In genomic region chr16:66549284-66550131, GRCh38 we compare ENCODE assay signal across 8 cellular contexts. TPM values are rescaled to one million over a fixed set of nuclear protein-coding genes. Genes with fewer than 3 reads are reported as not detected.
DNase-seq lines count a peak whose midpoint lies in the region; ATAC-seq and TF ChIP-seq lines count a peak whose summit lies in the region.

TK2 (minus strand) TSS chr16:66550122; CDS start chr16:66550061, 61 bp downstream.

- no peaks in the 10 kb centered on the region for H4K20me1 ChIP-seq in HCT116 (ENCODE audit: insufficient read depth)

- no peaks in the 10 kb centered on the region for H3K27me3 Mint-ChIP-seq in CD4-positive, alpha-beta T cell
- H3K27me3 Mint-ChIP-seq in naive B cell: no peaks in the 10 kb centered on the region

- no peaks in the 10 kb centered on the region for H3K9me3 Mint-ChIP-seq in CD4-positive, alpha-beta T cell
- no peaks in the 10 kb centered on the region for H3K9me3 Mint-ChIP-seq in naive B cell

- H3K27me3 ChIP-seq in CD4-positive, alpha-beta T cell (ENCODE audit: control insufficient read depth, insufficient read depth, low read length): no peaks in the 10 kb centered on the region
- H3K27me3 ChIP-seq in HCT116 (ENCODE audit: insufficient read depth, low read length) (no peaks in the 10 kb centered on the region), Peyer's patch (no peaks in the 10 kb centered on the region)

- H3K36me3 Mint-ChIP-seq in CD4-positive, alpha-beta T cell (ENCODE audit: low read depth): peaks cover 28% of the 10 kb centered on the region
- H3K36me3 Mint-ChIP-seq in naive B cell: no peaks in the 10 kb centered on the region

- peak within 1 kb of the TSS; percentile 73 for H3K27ac ChIP-seq in CD4-positive, alpha-beta T cell (ENCODE audit: low read depth, low read length)
- H3K27ac ChIP-seq in HCT116 (ENCODE audit: low read depth, low read length) (peak within 1 kb of the TSS; percentile 88), Peyer's patch (peak within 1 kb of the TSS; percentile 77 to 96 (median 90))

- TF ChIP-seq POLR2A in HCT116 (IDR thresholded peaks at IDR 0.05; ENCODE audit: borderline replicate concordance, extremely low read depth, insufficient read depth, insufficient read length) (no peak), Peyer's patch (IDR thresholded peaks at IDR 0.05) (peak; percentile 45 to 67)

- H2AFZ ChIP-seq in HCT116 (ENCODE audit: low read depth, low read length, poor library complexity, severe bottlenecking): no peak within 1 kb of the TSS

- RAD21 ChIA-PET in HCT116 (lab: Charles Lee; ENCODE audit: low non-redundant PET in 1 of 2, low total read pairs in 2 of 2, uncharacterized antibody in 2 of 2, unreplicated experiment in 2 of 2): no interaction called here

- H3K27ac Mint-ChIP-seq in CD4-positive, alpha-beta T cell: peak within 1 kb of the TSS; percentile 93
- H3K27ac Mint-ChIP-seq in naive B cell: peak within 1 kb of the TSS; percentile 52 to 95 (median 88)

- TF ChIP-seq RAD21 in HCT116 (IDR thresholded peaks at IDR 0.05; ENCODE audit: low read depth): no peak

- H3K4me2 ChIP-seq in HCT116 (ENCODE audit: low read length): peak within 1 kb of the TSS; percentile 85

- peaks cover 0 to 4% of the 10 kb centered on the region in 2 experiments; a peak in 1 of 4 replicates for H3K36me3 ChIP-seq in HCT116 (ENCODE audit: control insufficient read depth in 1 of 2, insufficient read depth in 2 of 2, low read length in 2 of 2)
- no peaks in the 10 kb centered on the region for H3K36me3 ChIP-seq in Peyer's patch

- H3K4me3 ChIP-seq in HCT116 (replicated peaks in 1 of 2; ENCODE audit: low read depth in 1 of 2, low read length in 2 of 2) (peak within 1 kb of the TSS; percentile 61 to 72), Peyer's patch (peak within 1 kb of the TSS; percentile 50 to 76 (median 68))

- peak; percentile 13 to 56 (median 32) for DNase-seq in CD4-positive, alpha-beta T cell
- no peak for DNase-seq in HCT116 (ENCODE audit: low read depth, low spot score)
- peak; percentile 71 to 83 (median 81) for DNase-seq in Peyer's patch
- peak; percentile 86 for DNase-seq in activated effector memory CD4-positive, alpha-beta T cell treated with anti-CD3 and anti-CD28 coated beads, Interleukin-2, amount 50 U/mL, for 16 hours
- peak; percentile 71 for DNase-seq in fibroblast of peridontal ligament (ENCODE audit: extremely low read depth)
- peak; percentile 57 for DNase-seq in naive B cell
- peak; percentile 84 for DNase-seq in stimulated activated naive CD8-positive, alpha-beta T cell treated with anti-CD3 and anti-CD28 coated beads, Interleukin-15, Interleukin-2, amounts not matched to agents 100 U/mL and 50 U/mL, for 24 hours

- intact Hi-C loops in CD4-positive, alpha-beta T cell (cut with DNase I, micrococcal nuclease): loop anchor here (2.0 to 5.0 kb wide), 5 partner anchors 23 to 38 kb away; no protein-coding TSS in a partner anchor
- intact Hi-C loops in HCT116 (cut with micrococcal nuclease): loop anchor here (2.0 kb wide), 1 partner anchor 143 kb away; no protein-coding TSS in a partner anchor

- peaks cover 16% of the 10 kb centered on the region; the same call in 1 of the 2 replicates for H3K79me2 ChIP-seq in HCT116 (ENCODE audit: insufficient read depth, low read length)

- H3K4me1 Mint-ChIP-seq in CD4-positive, alpha-beta T cell (ENCODE audit: low read depth): peaks cover 65% of the 10 kb centered on the region
- peaks cover 66 to 94% (median 69%) of the 10 kb centered on the region in 3 donors for H3K4me1 Mint-ChIP-seq in naive B cell

- CTCF ChIA-PET in CD4-positive, alpha-beta T cell (lab: Charles Lee): interaction anchor here (1.3 to 4.8 kb wide), 2 partner anchors 13 to 101 kb away, joined by 4 to 32 read pairs; no protein-coding TSS in a partner anchor
- CTCF ChIA-PET in HCT116 (lab: Charles Lee): interaction anchor here (1.5 kb wide), 1 partner anchor 59 kb away, joined by 3 read pairs; no protein-coding TSS in a partner anchor

- H3K9ac ChIP-seq in HCT116 (ENCODE audit: low read length): peak within 1 kb of the TSS; percentile 84

- ATAC-seq in CD4-positive, alpha-beta T cell (ENCODE audit: poor library complexity): peak; percentile 10
- ATAC-seq in HCT116: peak; percentile 66
- ATAC-seq in naive B cell (ENCODE audit: low read depth in 2 of 2): peak; percentile 28 to 47
- peak; percentile 67 for ATAC-seq in stimulated activated naive CD8-positive, alpha-beta T cell treated with anti-CD3 and anti-CD28 coated beads, Interleukin-15, Interleukin-2, amounts not matched to agents 100 U/mL and 50 U/mL, for 24 hours
- no peak for ATAC-seq in GM19467 (IDR thresholded peaks at IDR 0.05; ENCODE audit: unreplicated experiment)

- H3K9me3 ChIP-seq in CD4-positive, alpha-beta T cell (ENCODE audit: control insufficient read depth, low read length): no peaks in the 10 kb centered on the region
- no peaks in the 10 kb centered on the region for H3K9me3 ChIP-seq in HCT116 (ENCODE audit: control insufficient read depth in 1 of 2, insufficient read depth in 1 of 2, low read depth in 1 of 2, low read length in 2 of 2)
- H3K9me3 ChIP-seq in Peyer's patch: no peaks in the 10 kb centered on the region

- TF ChIP-seq CTCF in CD4-positive, alpha-beta T cell (IDR thresholded peaks at IDR 0.05): no peak
- peak in 2 of 3 experiments; percentile 13 to 24; a peak in 2 of 6 replicates for TF ChIP-seq CTCF in HCT116 (IDR thresholded peaks at IDR 0.05 in 2 of 3, conservative IDR thresholded peaks at IDR 0.05 in 1 of 3; ENCODE audit: borderline replicate concordance in 1 of 3, insufficient read depth in 1 of 3, low read depth in 2 of 3, low read length in 2 of 3)
- peak in 4 of 6 experiments; percentile 15 to 32 (median 26) for TF ChIP-seq CTCF in Peyer's patch (IDR thresholded peaks at IDR 0.05)

- H3K9me2 ChIP-seq in HCT116 (ENCODE audit: insufficient read depth): no peaks in the 10 kb centered on the region

- H3K4me3 Mint-ChIP-seq in CD4-positive, alpha-beta T cell: peak within 1 kb of the TSS; percentile 92
- H3K4me3 Mint-ChIP-seq in naive B cell: peak within 1 kb of the TSS; percentile 76 to 98 (median 96)

- H3K4me1 ChIP-seq in HCT116 (ENCODE audit: control insufficient read depth in 1 of 2, insufficient read depth in 2 of 2, low read length in 2 of 2): peaks cover 25 to 46% of the 10 kb centered on the region in 2 experiments
- H3K4me1 ChIP-seq in Peyer's patch: peaks cover 3 to 30% (median 11%) of the 10 kb centered on the region in 4 donors

- BruUV-seq in HCT116 (replicated peaks; lab: Mats Ljungman, UMichigan): no TSS peak

- POLR2A ChIA-PET in CD4-positive, alpha-beta T cell (lab: Charles Lee): interaction anchor here (0.6 to 8.2 kb wide), 6 partner anchors 14 to 187 kb away, joined by 3 to 124 read pairs (median 7); partner anchors contain the start of gene CMTM3
- POLR2A ChIA-PET in HCT116 (lab: Charles Lee): interaction anchor here (1.8 kb wide), 1 partner anchor 27 kb away, joined by 4 read pairs; no protein-coding TSS in a partner anchor

TF ChIP-seq in HCT116, 20 proteins besides CTCF, POLR2A, EP300 and RAD21:
- TF ChIP-seq ELF1 (IDR thresholded peaks at IDR 0.05; ENCODE audit: borderline replicate concordance, low read depth): no peak
- TF ChIP-seq POLR2AphosphoS5 (IDR thresholded peaks at IDR 0.05; ENCODE audit: low read depth, low read length): peak; percentile 75
- no peak for TF ChIP-seq CBX3 (IDR thresholded peaks at IDR 0.05; ENCODE audit: low read depth)
- peak; percentile 96 for TF ChIP-seq ZFX (IDR thresholded peaks at IDR 0.05)
- TF ChIP-seq SIN3A (IDR thresholded peaks at IDR 0.05; ENCODE audit: low read depth): no peak
- peak; percentile 71 for TF ChIP-seq EGR1 (IDR thresholded peaks at IDR 0.05; ENCODE audit: low read depth)
- no peak; the same call in 1 of the 2 replicates for TF ChIP-seq MAX (IDR thresholded peaks at IDR 0.05)
- TF ChIP-seq TCF7L2 (IDR thresholded peaks at IDR 0.05; ENCODE audit: borderline replicate concordance, extremely low read depth, insufficient read depth, insufficient read length): no peak
- TF ChIP-seq YY1 (IDR thresholded peaks at IDR 0.05; ENCODE audit: extremely low read depth, insufficient replicate concordance, low read depth, low read length): no peak

RNA-seq across cellular contexts. Expression of gene TK2, which starts in this region (rescaled TPM):
- total RNA-seq in CD4-positive, alpha-beta T cell: 1 to 10 TPM; 3.6 to 5.1 TPM
- total RNA-seq in HCT116 (2021; ENCODE audit: unreplicated experiment) (15.4 TPM), Peyer's patch (10 to 100 TPM; 22.8 to 33.1 (median 27.1) TPM)
- 14.7 and 16.9 TPM in 2 replicates for polyA plus RNA-seq in HCT116 (2012)
- 1 to 10 TPM; 1.8 to 5.9 (median 3.8) TPM for polyA plus RNA-seq in naive B cell (ENCODE audit: low read depth in 6 of 6)
